ENCODE assay signal across 21 cellular contexts in genomic region chr21:41229527-41230248, GRCh38.
"Had no signal": no experiment of that assay in that cellular context is flagged by ENCODE, and none has a peak within 500 bp of the region (broad histone marks: within the 10 kb centered on the region; RNA-seq: fewer than 3 reads in every experiment).

No MANE protein-coding gene starts in this region.

- H3K4me3 ChIP-seq: ascending aorta, gastroesophageal sphincter, heart right ventricle, left ventricle myocardium inferior, ovary, psoas muscle, suprapubic skin, transverse colon had no signal

- DNase-seq: activated CD4-positive, alpha-beta T cell treated with anti-CD3 and anti-CD28 coated beads, Interleukin-2, amount 10 ng/mL, durations not matched to agents 24 days and 14 days; activated CD8-positive, alpha-beta T cell treated with anti-CD3 and anti-CD28 coated beads for 36 hours; activated naive CD4-positive, alpha-beta T cell treated with Interleukin-2 at 50 U/mL for 16 hours; activated T-cell treated with anti-CD3 and anti-CD28 coated beads, Interleukin-2, amount 50 U/mL, for 1 hour; cerebellar nuclear complex; cortex of kidney; heart right ventricle; immature natural killer cell; kidney glomerular epithelial cell; left ventricle myocardium inferior; mammary epithelial cell; ovary; psoas muscle; right cardiac atrium; stimulated activated naive CD8-positive, alpha-beta T cell treated with anti-CD3 and anti-CD28 coated beads, Interleukin-15, amount 100 ng/mL, for 72 hours; T1000; transverse colon had no signal

- H3K4me1 Mint-ChIP-seq: activated T-helper 17 cell treated with anti-CD3 and anti-CD28 coated beads, Interleukin-2, amount 50 U/mL, for 72 hours; immature natural killer cell had no signal

- H3K4me1 ChIP-seq: gastroesophageal sphincter, psoas muscle, suprapubic skin had no signal

- H3K27me3 ChIP-seq: ascending aorta, gastroesophageal sphincter, heart right ventricle, ovary, suprapubic skin, transverse colon had no signal

- H3K36me3 ChIP-seq: ovary, transverse colon had no signal

- H3K4me3 Mint-ChIP-seq: activated CD4-positive, alpha-beta T cell treated with anti-CD3 and anti-CD28 coated beads, Interleukin-2, amount 10 ng/mL, durations not matched to agents 24 days and 14 days; activated CD8-positive, alpha-beta T cell treated with anti-CD3 and anti-CD28 coated beads for 36 hours; activated T-helper 17 cell treated with anti-CD3 and anti-CD28 coated beads, Interleukin-2, amount 50 U/mL, for 72 hours; immature natural killer cell; stimulated activated naive CD8-positive, alpha-beta T cell treated with anti-CD3 and anti-CD28 coated beads, Interleukin-15, amount 100 ng/mL, for 72 hours had no signal

- H3K27ac Mint-ChIP-seq: activated CD4-positive, alpha-beta T cell treated with anti-CD3 and anti-CD28 coated beads, Interleukin-2, amount 10 ng/mL, durations not matched to agents 24 days and 14 days; activated CD8-positive, alpha-beta T cell treated with anti-CD3 and anti-CD28 coated beads for 36 hours; activated T-helper 17 cell treated with anti-CD3 and anti-CD28 coated beads, Interleukin-2, amount 50 U/mL, for 72 hours; immature natural killer cell; stimulated activated naive CD8-positive, alpha-beta T cell treated with anti-CD3 and anti-CD28 coated beads, Interleukin-15, amount 100 ng/mL, for 72 hours had no signal

- H3K9me3 ChIP-seq: ascending aorta, gastroesophageal sphincter, heart right ventricle, left ventricle myocardium inferior, ovary, psoas muscle, suprapubic skin, transverse colon had no signal

- H3K9me3 Mint-ChIP-seq: activated CD4-positive, alpha-beta T cell treated with anti-CD3 and anti-CD28 coated beads, Interleukin-2, amount 10 ng/mL, durations not matched to agents 24 days and 14 days; activated CD8-positive, alpha-beta T cell treated with anti-CD3 and anti-CD28 coated beads for 36 hours; activated T-helper 17 cell treated with anti-CD3 and anti-CD28 coated beads, Interleukin-2, amount 50 U/mL, for 72 hours had no signal

- ATAC-seq: activated CD8-positive, alpha-beta T cell treated with anti-CD3 and anti-CD28 coated beads for 36 hours; activated T-helper 17 cell treated with anti-CD3 and anti-CD28 coated beads, Interleukin-2, amount 50 U/mL, for 72 hours; gastroesophageal sphincter; psoas muscle; stimulated activated naive CD8-positive, alpha-beta T cell treated with anti-CD3 and anti-CD28 coated beads, Interleukin-15, amount 100 ng/mL, for 72 hours had no signal

- H3K27ac ChIP-seq: ascending aorta, gastroesophageal sphincter, heart right ventricle, left ventricle myocardium inferior, ovary, psoas muscle, suprapubic skin, transverse colon had no signal

- H3K36me3 Mint-ChIP-seq: immature natural killer cell had no signal
